Comparison of ENCODE assay signal across 26 cellular contexts in genomic region chr1:3939242-3940080, GRCh38. TPM values are rescaled to one million over a fixed set of nuclear protein-coding genes. Genes with fewer than 3 reads are reported as not detected.
DNase-seq lines count a peak whose midpoint lies in the region; ATAC-seq, FAIRE-seq and TF ChIP-seq lines count a peak whose summit lies in the region.
"Had no signal": no experiment of that assay in that cellular context is flagged by ENCODE, and none has a peak within 500 bp of the region (broad histone marks: within the 10 kb centered on the region; RNA-seq: fewer than 3 reads in every experiment).

No MANE protein-coding gene starts in this region.

- H3K27ac ChIP-seq in H1 (ENCODE audit: low read depth, low read length) (no peak overlapping the region), spleen (no peak overlapping the region), mammary epithelial cell (ENCODE audit: insufficient read depth, low read depth, low read length) (no peak overlapping the region)
- H3K27ac ChIP-seq: C4-2B, PC-9 had no signal

- H3K27me3 ChIP-seq in H1 (replicated peaks in 1 of 4; ENCODE audit: control insufficient read depth in 3 of 4, extremely low read depth in 1 of 4, insufficient read depth in 3 of 4, low read length in 3 of 4) = no peaks in the 10 kb centered on the region; a peak in 1 of 7 replicates
- H3K27me3 ChIP-seq in spleen (replicated peaks in 1 of 7) = peaks cover 0 to 54% (median 0%) of the 10 kb centered on the region in 7 donors
- no peaks in the 10 kb centered on the region for H3K27me3 ChIP-seq in mammary epithelial cell (ENCODE audit: insufficient read depth, low read length)
- H3K27me3 ChIP-seq: MG63 had no signal

- H2AFZ ChIP-seq in H1 (ENCODE audit: low read length) (no peak overlapping the region), mammary epithelial cell (ENCODE audit: low read depth, low read length) (no peak overlapping the region)
- H2AFZ ChIP-seq: PC-9 had no signal

- H3K9me3 ChIP-seq in H1 (ENCODE audit: insufficient read depth in 2 of 2, low read depth in 1 of 2, low read length in 1 of 2) (peaks cover 0 to 8% of the 10 kb centered on the region in 2 experiments; a peak in 3 of 4 replicates), spleen (peaks cover 0 to 29% (median 13%) of the 10 kb centered on the region in 8 donors), mammary epithelial cell (replicated peaks; ENCODE audit: insufficient read depth, low read length) (peaks cover 9% of the 10 kb centered on the region)

- TF ChIP-seq CTCF in H1 (IDR thresholded peaks at IDR 0.05; ENCODE audit: control extremely low read depth in 1 of 3, insufficient read depth in 1 of 3, low read depth in 1 of 3, low read length in 3 of 3) (no peak), spleen (IDR thresholded peaks at IDR 0.05 in 8 of 11, conservative IDR thresholded peaks at IDR 0.05 in 3 of 11) (no peak), mammary epithelial cell (conservative IDR thresholded peaks at IDR 0.05 in 1 of 2, IDR thresholded peaks at IDR 0.05 in 1 of 2; ENCODE audit: extremely low read depth in 1 of 2, insufficient read depth in 1 of 2, low read depth in 1 of 2, low read length in 2 of 2) (no peak)

- BruUV-seq in mammary epithelial cell (replicated peaks; lab: Mats Ljungman, UMichigan) = no TSS peak

- H4K5ac ChIP-seq in H1 (ENCODE audit: insufficient read length, low read depth, low read length) = no peak overlapping the region

- no peak for TF ChIP-seq RAD21 in H1 (IDR thresholded peaks at IDR 0.05 in 1 of 2, conservative IDR thresholded peaks at IDR 0.05 in 1 of 2; ENCODE audit: low read depth in 2 of 2, low read length in 2 of 2)

- no peak overlapping the region for H3K56ac ChIP-seq in H1 (replicated peaks; ENCODE audit: insufficient read length, low read depth, low read length)

- no peaks in the 10 kb centered on the region for H3K79me1 ChIP-seq in H1 (ENCODE audit: low read depth, low read length)

- CTCF ChIA-PET in H1 (lab: Charles Lee; ENCODE audit: partially characterized antibody) = no interaction called here
- CTCF ChIA-PET in mammary epithelial cell (lab: Charles Lee; ENCODE audit: low non-redundant PET) = no interaction called here

- H3K4me3 ChIP-seq in H1 (ENCODE audit: extremely low read depth in 1 of 4, insufficient read depth in 2 of 4, low read depth in 3 of 4, low read length in 4 of 4) (no peak overlapping the region), spleen (no peak overlapping the region), mammary epithelial cell (replicated peaks in 1 of 3; ENCODE audit: insufficient read depth in 1 of 3, low read depth in 2 of 3, low read length in 3 of 3) (no peak overlapping the region)
- H3K4me3 ChIP-seq: MG63, PC-9 had no signal

- ATAC-seq in GM21447 (IDR thresholded peaks at IDR 0.05; ENCODE audit: unreplicated experiment) = no peak
- ATAC-seq: SK-N-SH treated with all-trans-retinoic acid at 6 μM for 48 hours had no signal

- H3K4me1 ChIP-seq in H1 (replicated peaks in 1 of 4; ENCODE audit: control insufficient read depth in 3 of 4, insufficient read depth in 4 of 4, low read length in 3 of 4) (peaks cover 0 to 2% (median 0%) of the 10 kb centered on the region in 4 experiments; a peak in 2 of 7 replicates), spleen (no peaks in the 10 kb centered on the region), mammary epithelial cell (ENCODE audit: insufficient read depth, low read length) (no peaks in the 10 kb centered on the region)

- POLR2A ChIA-PET in H1 (lab: Charles Lee; ENCODE audit: partially characterized antibody) = no interaction called here

- peaks cover 0 to 2% of the 10 kb centered on the region in 2 experiments for H4K20me1 ChIP-seq in H1 (replicated peaks in 1 of 2; ENCODE audit: control insufficient read depth in 1 of 2, insufficient read depth in 2 of 2, low read length in 2 of 2)
- H4K20me1 ChIP-seq in mammary epithelial cell (ENCODE audit: insufficient read depth, low read length) = no peaks in the 10 kb centered on the region

- dilution Hi-C loops in mammary epithelial cell (cut with HindIII; ENCODE audit: low sequenced_read_pairs) = no loop called here

- H2BK15ac ChIP-seq in H1 (ENCODE audit: low read length) = 0 out of 2 replicates have a peak overlapping the region, but pooled peaks have one; percentile 29

- peak; percentile 21 for DNase-seq in activated effector memory CD4-positive, alpha-beta T cell treated with anti-CD3 and anti-CD28 coated beads, Interleukin-2, amount 50 U/mL, for 16 hours
- DNase-seq in activated effector memory CD4-positive, alpha-beta T cell treated with Interleukin-2 at 50 U/mL for 16 hours = no peak
- DNase-seq in NCI-H69 (lab: John Stamatoyannopoulos, UW) = peak; percentile 11
- DNase-seq in H1 (ENCODE audit: low read depth in 1 of 2, low spot score in 2 of 2) = no peak
- DNase-seq in spleen = peak; percentile 51
- DNase-seq in GM12891 (ENCODE audit: insufficient read length, low spot score) = no peak
- no peak for DNase-seq in mammary epithelial cell
- DNase-seq: Calu3; CD8-positive, alpha-beta memory T cell; DMS153; GDM1; H9; MG63; NCI-H1048; NCI-H1417 treated with DMSO at 0.1 percent for 48 hours; NCI-H187 treated with DMSO at 0.1 percent for 48 hours; NCI-H2107; NCI-H2227 treated with DMSO at 0.1 percent for 48 hours; NCI-H510A; NCI-H748 treated with DMSO at 0.1 percent for 48 hours; PC-9; RPMI8226; SIG-M5 had no signal

- H2AK5ac ChIP-seq in H1 (ENCODE audit: low read depth, low read length) = no peak overlapping the region

- no peak overlapping the region for H3K4ac ChIP-seq in H1 (replicated peaks; ENCODE audit: insufficient read length, low read depth, low read length)

- no peak overlapping the region for H3K23ac ChIP-seq in H1 (ENCODE audit: insufficient read length)

- 94% methylated on average over 12 of the region's 12 CpGs; no CpG with 5 or more reads in 1 of the 2 experiments for WGBS in H1 (ENCODE audit: extremely low coverage in 1 of 2, insufficient coverage in 1 of 2, insufficient read length in 1 of 2, insufficient replicate concordance in 2 of 2, low coverage in 1 of 2, low lambda C conversion rate in 2 of 2, missing lambda C conversion rate in 1 of 2), 2 experiments
- WGBS in spleen, 5 donors = 80 to 92% (median 87%) methylated on average over 11 to 12 of the region's 12 CpGs
- WGBS in mammary epithelial cell (ENCODE audit: low coverage, missing lambda C conversion rate) = 71% methylated on average over 11 of the region's 12 CpGs

- H2BK5ac ChIP-seq in H1 (ENCODE audit: low read depth, low read length) = no peak overlapping the region

- no peak overlapping the region for H4K91ac ChIP-seq in H1 (replicated peaks; ENCODE audit: insufficient read length, low read length)

- no peaks in the 10 kb centered on the region for H3K23me2 ChIP-seq in H1 (ENCODE audit: low read depth, low read length)

- H2BK120ac ChIP-seq in H1 (replicated peaks; ENCODE audit: low read depth, low read length) = no peak overlapping the region

- no peak overlapping the region for H3K14ac ChIP-seq in H1 (ENCODE audit: insufficient read length)

- TF ChIP-seq EP300 in H1 (IDR thresholded peaks at IDR 0.05; ENCODE audit: borderline replicate concordance in 1 of 2, low read depth in 2 of 2, low read length in 2 of 2) = no peak

- no peak overlapping the region; the same call in 1 of the 2 replicates for H4K8ac ChIP-seq in H1 (ENCODE audit: extremely low read depth, insufficient read depth, low read length)

- H3K79me2 ChIP-seq in H1 (ENCODE audit: control insufficient read depth in 1 of 2, insufficient read depth in 2 of 2, low read length in 2 of 2) (no peaks in the 10 kb centered on the region), mammary epithelial cell (ENCODE audit: insufficient read depth, low read length) (no peaks in the 10 kb centered on the region)

- TF ChIP-seq POLR2A in H1 (IDR thresholded peaks at IDR 0.05; ENCODE audit: control extremely low read depth in 1 of 2, low read depth in 2 of 2, low read length in 2 of 2) (no peak), spleen (IDR thresholded peaks at IDR 0.05) (no peak), GM12891 (IDR thresholded peaks at IDR 0.05; ENCODE audit: low read depth, low read length) (no peak)

- in situ Hi-C loops in mammary epithelial cell (cut with MboI; ENCODE audit: low sequenced_read_pairs in 2 of 2) = no loop called here

- no peak for FAIRE-seq in H1 (lab: Jason Lieb, UNC)
- no peak for FAIRE-seq in GM12891 (lab: Jason Lieb, UNC)

- no peak overlapping the region for H2BK20ac ChIP-seq in H1 (ENCODE audit: low read length)

- no peak overlapping the region for H3K18ac ChIP-seq in H1 (ENCODE audit: extremely low read depth, low read length)

- no peak overlapping the region for H3K9ac ChIP-seq in H1 (replicated peaks in 1 of 4; ENCODE audit: extremely low read depth in 1 of 4, low read depth in 3 of 4, low read length in 3 of 4)
- H3K9ac ChIP-seq in mammary epithelial cell (ENCODE audit: insufficient read depth, low read length) = no peak overlapping the region

- H3K4me2 ChIP-seq in H1 (ENCODE audit: insufficient read depth in 1 of 2, low read depth in 2 of 2, low read length in 2 of 2) (no peak overlapping the region), mammary epithelial cell (ENCODE audit: insufficient read depth, low read depth, low read length) (no peak overlapping the region)
- H3K4me2 ChIP-seq: PC-9 had no signal

- H3K36me3 ChIP-seq in H1 (ENCODE audit: control insufficient read depth in 2 of 4, insufficient read depth in 4 of 4, low read length in 3 of 4) = no peaks in the 10 kb centered on the region
- no peaks in the 10 kb centered on the region for H3K36me3 ChIP-seq in spleen
- no peaks in the 10 kb centered on the region for H3K36me3 ChIP-seq in mammary epithelial cell (ENCODE audit: insufficient read depth, low read length)
- H3K36me3 ChIP-seq: MG63 had no signal

- intact Hi-C loops in spleen (cut with DNase I; ENCODE audit: low total_unique reads) = no loop called here
- intact Hi-C loops in mammary epithelial cell (cut with micrococcal nuclease) = no loop called here

- H2BK12ac ChIP-seq in H1 (ENCODE audit: low read depth, low read length) = peak overlapping the region; percentile 17; the same call in 1 of the 2 replicates

TF ChIP-seq in GM12891, 5 proteins besides CTCF, POLR2A, EP300 and RAD21 (continues in another document):
- TF ChIP-seq POU2F2 (IDR thresholded peaks at IDR 0.05; ENCODE audit: low read depth, low read length) = no peak

RNA-seq across cellular contexts. Expression of gene C1orf174, which starts 39.4 kb away (rescaled TPM):
- total RNA-seq in H1 (2021; fragmentation: NEBNext Ultra II Directional; extraction: Animal tissue kit (Norgen Biotek cat#: 25700)) = 28.4 and 28.5 TPM in 2 replicates
- polyA plus RNA-seq in H1 (2011; rRNA removed) (31.1 and 32.4 TPM in 2 replicates), spleen (10 to 100 TPM; 14.9 to 24.2 (median 15.8) TPM), mammary epithelial cell (41.3 TPM)
- 35.9 TPM for polyA plus RNA-seq in H1 (2011; cell fraction: cytosol; rRNA removed)
- polyA plus RNA-seq in H1 (2011; cell fraction: nucleus; rRNA removed) = 31.2 TPM
- polyA plus RNA-seq in H1 (2012, experiment 1 of 2) = 25.9 to 34.1 TPM (median 27.7 TPM) in 4 replicates
- polyA plus RNA-seq in H1 (2012, experiment 2 of 2) = 7.2 TPM
- polyA plus RNA-seq in H1 (2013, experiment 1 of 2) = 21.3 TPM
- polyA plus RNA-seq in H1 (2013, experiment 2 of 2) = 22.1 TPM
- 21.0 and 24.5 TPM in 2 replicates for polyA minus RNA-seq in H1 (2011; rRNA and poly(A)+ RNA removed)
- 16.9 TPM for polyA minus RNA-seq in H1 (2011; cell fraction: cytosol; rRNA and poly(A)+ RNA removed)
- polyA minus RNA-seq in H1 (2011; cell fraction: nucleus; rRNA and poly(A)+ RNA removed) = 11.5 TPM
- total RNA-seq in spleen (10 to 100 TPM; 19.7 to 34.5 (median 23.7) TPM), mammary epithelial cell (10 to 100 TPM; 26.8 to 30.8 TPM)
- polyA plus RNA-seq in GM12891 (2012; ENCODE audit: low read depth, missing spikeins) = 17.1 TPM
- 41.9 TPM for polyA minus RNA-seq in mammary epithelial cell

Comparison
In these comparisons a context has a peak if more than half of its experiments do, and no peak if none do; other contexts are left out.
1. DNase-seq: peak in activated effector memory CD4-positive, alpha-beta T cell treated with anti-CD3 and anti-CD28 coated beads, Interleukin-2, amount 50 U/mL, for 16 hours (single experiment), NCI-H69 (single experiment) and spleen (single experiment); none in activated effector memory CD4-positive, alpha-beta T cell treated with Interleukin-2 at 50 U/mL for 16 hours (single experiment), H1 (0 of 2), GM12891 (single experiment) and mammary epithelial cell (single experiment).